In the genomic region with DNA sequence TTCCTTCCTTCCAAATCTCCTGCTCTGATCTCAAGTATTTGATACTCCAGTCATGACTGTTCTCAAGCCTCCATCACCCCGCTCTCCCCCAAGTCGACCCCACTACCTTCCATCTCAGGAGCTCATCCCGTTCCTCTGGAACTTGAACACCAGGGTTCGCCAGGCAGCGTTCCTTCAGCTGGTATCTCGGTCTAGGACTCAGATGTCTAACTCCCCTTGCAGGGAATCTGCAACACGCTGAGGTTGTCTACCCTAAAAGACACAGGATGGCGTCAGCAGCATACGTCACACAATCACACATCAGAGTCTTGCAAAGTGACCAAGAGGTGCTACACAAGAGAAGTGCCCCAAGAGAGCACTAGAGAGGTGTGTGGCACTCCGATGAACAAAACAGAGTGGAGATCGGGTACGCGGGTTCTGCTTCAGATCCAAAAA, we compare ENCODE assay signal across 8 cellular contexts. TPM values are rescaled to one million over a fixed set of nuclear protein-coding genes. Genes with fewer than 3 reads are reported as not detected.
A peak's percentile ranks its signal among the peaks of the same experiment; 100 is the strongest.
DNase-seq lines count a peak whose midpoint lies in the region; TF ChIP-seq lines count a peak whose summit lies in the region.

No MANE protein-coding gene starts in this region.

- peaks cover 24% of the 10 kb centered on the region; the same call in 1 of the 2 replicates for H3K9me3 ChIP-seq in SK-N-MC (ENCODE audit: low read depth, low read length)

- peak overlapping the region; percentile 83 for H3K9ac ChIP-seq in SK-N-MC (ENCODE audit: insufficient read length)

- peak overlapping the region; percentile 59 for H3K27ac ChIP-seq in SK-N-MC

- TF ChIP-seq CTCF in LNCaP clone FGC (IDR thresholded peaks at IDR 0.05; ENCODE audit: control insufficient read depth, extremely low read depth, insufficient read depth): 0 out of 2 replicates have a peak, but pooled peaks have one; percentile 12

- peaks cover 45% of the 10 kb centered on the region for H3K36me3 ChIP-seq in SK-N-MC (ENCODE audit: insufficient read depth, low read length)

- in situ Hi-C loops in KBM-7 (cut with MboI; ENCODE audit: low pct_unique_long_range_greater_than_20kb, low sequenced_read_pairs): no loop called here

- H3K4me3 ChIP-seq in LNCaP clone FGC (ENCODE audit: low read depth, low read length) (peak overlapping the region; percentile 75), SK-N-MC (peak overlapping the region; percentile 97)

- DNase-seq in GF-D8 (lab: John Stamatoyannopoulos, UW): peak; percentile 25
- DNase-seq in H4 (ENCODE audit: low spot score): peak; percentile 78
- DNase-seq in LNCaP clone FGC (ENCODE audit: low read depth): peak; percentile 42
- no peak for DNase-seq in SK-N-MC (ENCODE audit: low read depth, low spot score)
- peak in 32 of 56 donors; percentile 10 to 73 (median 50) for DNase-seq in amygdala (lab: John Stamatoyannopoulos, UW)
- peak; percentile 41 for DNase-seq in hepatic stellate cell (ENCODE audit: low spot score)
- peak; percentile 64 for DNase-seq in renal cortical epithelial cell (ENCODE audit: low read depth)
- DNase-seq in KBM-7: no peak

RNA-seq across cellular contexts. Expression of a gene that starts 0.7 kb away (rescaled TPM):
- total RNA-seq in H4 (2014; rRNA removed; shearing (Covaris generic)): 7.3 and 10.2 TPM in 2 replicates
- 7.6 and 11.3 TPM in 2 replicates for total RNA-seq in renal cortical epithelial cell

Comparison
In these comparisons a context has a peak if more than half of its experiments do, and no peak if none do; other contexts are left out.
1. DNase-seq: peak in GF-D8 (single experiment), H4 (single experiment), LNCaP clone FGC (single experiment), amygdala (32 of 56), hepatic stellate cell (single experiment) and renal cortical epithelial cell (single experiment); none in SK-N-MC (single experiment) and KBM-7 (single experiment).